ENCODE assay signal across 19 cellular contexts in genomic region chr12:51977320-51977753, GRCh38. TPM values are rescaled to one million over a fixed set of nuclear protein-coding genes. Genes with fewer than 3 reads are reported as not detected.
A peak's percentile ranks its signal among the peaks of the same experiment; 100 is the strongest.
DNase-seq lines count a peak whose midpoint lies in the region; ATAC-seq and TF ChIP-seq lines count a peak whose summit lies in the region.
"Had no signal": no experiment of that assay in that cellular context is flagged by ENCODE, and none has a peak within 500 bp of the region (broad histone marks: within the 10 kb centered on the region; RNA-seq: fewer than 3 reads in every experiment).

No MANE protein-coding gene starts in this region.

- intact Hi-C loops in lower lobe of right lung (cut with DNase I), result no loop called here
- intact Hi-C loops in gastrocnemius medialis (cut with DNase I; ENCODE audit: low total_unique reads), result no loop called here

- ATAC-seq in lower lobe of right lung, result no peak
- no peak for ATAC-seq in gastrocnemius medialis
- ATAC-seq in GM18907 (IDR thresholded peaks at IDR 0.05; ENCODE audit: unreplicated experiment), result no peak
- ATAC-seq: activated CD4-positive, alpha-beta T cell treated with anti-CD3 and anti-CD28 coated beads for 36 hours; CD8-positive, alpha-beta T cell; GM23338 had no signal

- in situ Hi-C loops in brain microvascular endothelial cell (cut with HindIII; ENCODE audit: low pct_ligation_motif_present, low sequenced_read_pairs), result no loop called here
- in situ Hi-C loops in gastrocnemius medialis (cut with MboI; ENCODE audit: low sequenced_read_pairs in 4 of 4), result loop anchor here (5.0 to 10.0 kb wide), 3 partner anchors 53 to 85 kb away; no protein-coding TSS in a partner anchor

- H3K4me1 ChIP-seq in ACC112 (ENCODE audit: control insufficient read depth, insufficient read depth, low read length, unreplicated experiment) (peaks cover 68% of the 10 kb centered on the region), lower lobe of right lung (peaks cover 69% of the 10 kb centered on the region), gastrocnemius medialis (peaks cover 25 to 28% of the 10 kb centered on the region in 2 donors)

- peaks cover 16% of the 10 kb centered on the region; the same call in 1 of the 2 replicates for H3K36me3 ChIP-seq in ACC112 (ENCODE audit: insufficient read depth, low read length)
- H3K36me3 ChIP-seq in brain microvascular endothelial cell (replicated peaks), result peaks cover 13% of the 10 kb centered on the region
- H3K36me3 ChIP-seq in lower lobe of right lung, result peaks cover 61% of the 10 kb centered on the region
- H3K36me3 ChIP-seq in gastrocnemius medialis, result peaks cover 0 to 42% of the 10 kb centered on the region in 2 donors
- H3K36me3 ChIP-seq: prostate gland had no signal

- TF ChIP-seq POLR2A in gastrocnemius medialis (IDR thresholded peaks at IDR 0.05), result no peak

- H3K79me2 ChIP-seq in ACC112 (ENCODE audit: control insufficient read depth, insufficient read depth, low read length, unreplicated experiment), result peaks cover 35% of the 10 kb centered on the region

- TF ChIP-seq CTCF in HL-60 (IDR thresholded peaks at IDR 0.05; ENCODE audit: insufficient read depth, low read length), result no peak
- TF ChIP-seq CTCF in brain microvascular endothelial cell (IDR thresholded peaks at IDR 0.05; ENCODE audit: low read depth, low read length, missing control alignments), result no peak
- TF ChIP-seq CTCF in lower lobe of right lung (IDR thresholded peaks at IDR 0.05), result no peak
- TF ChIP-seq CTCF in gastrocnemius medialis (IDR thresholded peaks at IDR 0.05 in 4 of 5, conservative IDR thresholded peaks at IDR 0.05 in 1 of 5), result no peak

- no peaks in the 10 kb centered on the region for H3K9me3 ChIP-seq in lower lobe of right lung
- no peaks in the 10 kb centered on the region for H3K9me3 ChIP-seq in gastrocnemius medialis
- H3K9me3 ChIP-seq: prostate gland, thoracic aorta had no signal

- H3K27me3 ChIP-seq in ACC112 (ENCODE audit: insufficient read depth, low read length), result no peaks in the 10 kb centered on the region
- H3K27me3 ChIP-seq in HL-60 (ENCODE audit: insufficient read depth, poor library complexity, severe bottlenecking), result no peaks in the 10 kb centered on the region
- H3K27me3 ChIP-seq in brain microvascular endothelial cell (replicated peaks), result no peaks in the 10 kb centered on the region
- no peaks in the 10 kb centered on the region for H3K27me3 ChIP-seq in lower lobe of right lung (ENCODE audit: low read depth)
- no peaks in the 10 kb centered on the region for H3K27me3 ChIP-seq in gastrocnemius medialis

- DNase-seq in HL-60 (ENCODE audit: low read depth in 1 of 2, low spot score in 1 of 2) (peak in 1 of 2 experiments; percentile 27), brain microvascular endothelial cell (no peak), lower lobe of right lung (no peak), SHP77 treated with DMSO at 0.1 percent for 48 hours (lab: John Stamatoyannopoulos, UW) (no peak), superior temporal gyrus (ENCODE audit: extremely low spot score) (no peak), gastrocnemius medialis (no peak)
- DNase-seq: activated CD4-positive, alpha-beta T cell treated with anti-CD3 and anti-CD28 coated beads for 36 hours; CD8-positive, alpha-beta T cell; effector CD4-positive, alpha-beta T cell; mesendoderm; MM.1S; NCI-H2107; NCI-H748 treated with DMSO at 0.1 percent for 48 hours had no signal

- H3K4me3 ChIP-seq in ACC112 (ENCODE audit: low read depth, low read length) (no peak overlapping the region), HL-60 (replicated peaks; ENCODE audit: insufficient read depth, low read length) (no peak overlapping the region), brain microvascular endothelial cell (ENCODE audit: low read depth, low read length) (no peak overlapping the region), lower lobe of right lung (no peak overlapping the region), gastrocnemius medialis (no peak overlapping the region)
- H3K4me3 ChIP-seq: GM23338, prostate gland, SK-N-MC, thoracic aorta had no signal

- peak overlapping the region; percentile 89 for H3K27ac ChIP-seq in ACC112 (ENCODE audit: low read depth, low read length)
- peak overlapping the region; percentile 54 for H3K27ac ChIP-seq in HL-60 (replicated peaks)
- peak overlapping the region; percentile 92 for H3K27ac ChIP-seq in brain microvascular endothelial cell
- H3K27ac ChIP-seq in lower lobe of right lung, result peak overlapping the region; percentile 33
- H3K27ac ChIP-seq in gastrocnemius medialis, result no peak overlapping the region
- H3K27ac ChIP-seq: prostate gland, SK-N-MC, thoracic aorta had no signal

- no peak overlapping the region for H2AFZ ChIP-seq in ACC112 (ENCODE audit: low read length, unreplicated experiment)
- H2AFZ ChIP-seq: GM23338 had no signal

RNA-seq across cellular contexts. Expression of gene ACVR1B, which starts 25.8 kb away (rescaled TPM):
- total RNA-seq in lower lobe of right lung (34.9 TPM), gastrocnemius medialis (10 to 100 TPM in 3 of 4 donors, 1 to 10 TPM in 1; 8.7 to 15.9 (median 10.1) TPM)

RNA-seq across cellular contexts. Expression of gene TAMALIN, which starts 29.4 kb away (rescaled TPM):
- total RNA-seq in lower lobe of right lung, result 85.5 TPM
- 10 to 100 TPM in 2 of 4 donors, 1 to 10 TPM in 2; 9.3 to 14.9 (median 11.8) TPM for total RNA-seq in gastrocnemius medialis

Comparison
In these comparisons a context has a peak if more than half of its experiments do, and no peak if none do; other contexts are left out.
1. H3K27ac ChIP-seq: peak in ACC112 (single experiment), HL-60 (single experiment), brain microvascular endothelial cell (single experiment) and lower lobe of right lung (single experiment); none in gastrocnemius medialis (0 of 4).